8 cellular contexts compared by ENCODE assay signal in genomic region chr14:35292051-35292769, GRCh38. TPM values are rescaled to one million over a fixed set of nuclear protein-coding genes. Genes with fewer than 3 reads are reported as not detected.
A peak's percentile ranks its signal among the peaks of the same experiment; 100 is the strongest.
DNase-seq lines count a peak whose midpoint lies in the region; ATAC-seq, FAIRE-seq and TF ChIP-seq lines count a peak whose summit lies in the region.

PSMA6 (plus strand) TSS chr14:35292382; CDS start chr14:35292477, 95 bp downstream.

- DNase-seq in AG04449 (ENCODE audit: low read depth, low spot score): peak; percentile 92
- DNase-seq in NCI-H2227 treated with DMSO at 0.1 percent for 48 hours (lab: John Stamatoyannopoulos, UW): peak; percentile 97
- peak; percentile 98 for DNase-seq in bronchial epithelial cell (ENCODE audit: low read depth)
- peak; percentile 100 for DNase-seq in small intestine

- TF ChIP-seq CTCF in AG04449 (IDR thresholded peaks at IDR 0.05; ENCODE audit: insufficient read depth, low read length, missing control alignments) (no peak), WI38 (IDR thresholded peaks at IDR 0.05; ENCODE audit: low read depth, low read length) (no peak), bronchial epithelial cell (IDR thresholded peaks at IDR 0.05; ENCODE audit: insufficient read depth, low read length, severe bottlenecking) (no peak)

- no peak for FAIRE-seq in bronchial epithelial cell (lab: Jason Lieb, UNC)
- no peak for FAIRE-seq in small intestine (lab: Jason Lieb, UNC)

- H3K36me3 ChIP-seq in bronchial epithelial cell (ENCODE audit: control insufficient read depth, insufficient read depth, low read length): no peaks in the 10 kb centered on the region
- no peaks in the 10 kb centered on the region; the same call in 1 of the 2 replicates for H3K36me3 ChIP-seq in iPS-20b (ENCODE audit: insufficient read depth, low read depth, low read length)
- no peaks in the 10 kb centered on the region for H3K36me3 ChIP-seq in small intestine (ENCODE audit: control insufficient read depth in 2 of 2, insufficient read depth in 2 of 2, low read length in 2 of 2)

- H3K4me1 ChIP-seq in iPS-20b (ENCODE audit: insufficient read depth, low read length) (peaks cover 8% of the 10 kb centered on the region), small intestine (ENCODE audit: control insufficient read depth in 2 of 2, insufficient read depth in 1 of 2, low read depth in 1 of 2, low read length in 1 of 2) (peaks cover 3% of the 10 kb centered on the region in 2 donors)

- CTCF ChIA-PET in AG04449 (lab: Yijun Ruan, JAX): interaction anchor here (0.7 to 1.7 kb wide), 8 partner anchors 9 to 151 kb away, joined by 3 to 7 read pairs (median 4); partner anchors contain the start of gene NFKBIA

- H3K4me3 ChIP-seq in AG04449 (ENCODE audit: low read depth, low read length) (peak within 1 kb of the TSS; percentile 98), WI38 (ENCODE audit: low read depth, low read length) (peak within 1 kb of the TSS; percentile 80), bronchial epithelial cell (ENCODE audit: low read depth, low read length) (peak within 1 kb of the TSS; percentile 87), iPS-20b (ENCODE audit: low read length) (peak within 1 kb of the TSS; percentile 89), small intestine (ENCODE audit: low read depth in 1 of 2, low read length in 2 of 2) (peak within 1 kb of the TSS; percentile 59 to 78)

- peak within 1 kb of the TSS; percentile 45 for H3K27ac ChIP-seq in iPS-20b (ENCODE audit: low read length)
- H3K27ac ChIP-seq in small intestine (ENCODE audit: low read depth in 1 of 2, low read length in 1 of 2): peak within 1 kb of the TSS; percentile 87 to 88

- 0 to 1% (median 0%) methylated on average over 40 of the region's 40 CpGs for WGBS in small intestine, 3 donors

- ATAC-seq in GM18907 (IDR thresholded peaks at IDR 0.05; ENCODE audit: unreplicated experiment): peak; percentile 86
- ATAC-seq in HG03159 (IDR thresholded peaks at IDR 0.05; ENCODE audit: unreplicated experiment): peak; percentile 85

- POLR2A ChIA-PET in AG04449 (lab: Yijun Ruan, JAX): interaction anchor here (0.7 to 1.8 kb wide), 9 partner anchors 8 to 121 kb away, joined by 3 to 44 read pairs (median 5); partner anchors contain the start of gene NFKBIA

- peak within 1 kb of the TSS; percentile 95 for H3K9ac ChIP-seq in iPS-20b (ENCODE audit: low read depth, low read length)

- H3K27me3 ChIP-seq in bronchial epithelial cell (ENCODE audit: control insufficient read depth, insufficient read depth, low read length): no peaks in the 10 kb centered on the region
- H3K27me3 ChIP-seq in iPS-20b (ENCODE audit: insufficient read depth, low read length): no peaks in the 10 kb centered on the region
- H3K27me3 ChIP-seq in small intestine (ENCODE audit: control insufficient read depth in 2 of 2, insufficient read depth in 2 of 2, low read length in 2 of 2): no peaks in the 10 kb centered on the region

- H3K9me3 ChIP-seq in iPS-20b (ENCODE audit: insufficient read depth, low read depth, low read length) (no peaks in the 10 kb centered on the region), small intestine (ENCODE audit: control insufficient read depth, low read depth) (no peaks in the 10 kb centered on the region)

RNA-seq across cellular contexts. Expression of gene PSMA6, which starts in this region (rescaled TPM):
- total RNA-seq in bronchial epithelial cell: 159 and 222 TPM in 2 replicates
- 100 to 1,000 TPM; 260 to 288 (median 272) TPM for polyA plus RNA-seq in small intestine

Comparison
In these comparisons a context has a peak if more than half of its experiments do, and no peak if none do; other contexts are left out.
1. Peak in every context shown above with its lines: DNase-seq, ATAC-seq, H3K4me3 ChIP-seq and H3K27ac ChIP-seq.